Comparison of ENCODE assay signal across 28 cellular contexts in genomic region chr19:2190848-2191455, GRCh38. TPM values are rescaled to one million over a fixed set of nuclear protein-coding genes. Genes with fewer than 3 reads are reported as not detected.
"Had no signal": no experiment of that assay in that cellular context is flagged by ENCODE, and none has a peak within 500 bp of the region (broad histone marks: within the 10 kb centered on the region; RNA-seq: fewer than 3 reads in every experiment).

No MANE protein-coding gene starts in this region.

- H3K4me1 Mint-ChIP-seq: activated naive CD8-positive, alpha-beta T cell treated with anti-CD3 and anti-CD28 coated beads, Interleukin-2, amount 10 ng/mL, durations not matched to agents 7 days and 5 days had no signal

- ATAC-seq: activated CD8-positive, alpha-beta T cell treated with anti-CD3 and anti-CD28 coated beads for 36 hours; activated T-cell treated with anti-CD3 and anti-CD28 coated beads, Interleukin-2, amount 50 U/mL, for 4 hours; left lung; psoas muscle had no signal

- H3K27ac Mint-ChIP-seq: activated CD8-positive, alpha-beta T cell treated with anti-CD3 and anti-CD28 coated beads for 36 hours; activated naive CD8-positive, alpha-beta T cell treated with anti-CD3 and anti-CD28 coated beads, Interleukin-2, amount 10 ng/mL, durations not matched to agents 7 days and 5 days; activated T-helper 2 cell treated with anti-CD3 and anti-CD28 coated beads, Interferon-gamma antibody, Interleukin-2, Interleukin-4, amounts not matched to agents 10 μg/mL and 5 μg/mL and 100 μg/mL, durations not matched to agents 14 hours and 24 hours and 36 hours; dendritic cell treated with granulocyte-macrophage colony-stimulating factor and Interleukin-4, amounts not matched to agents 40 ng/mL and 50 ng/mL, for 4 days; natural killer cell treated with Interleukin-12 subunit alpha and Interleukin-12 subunit beta and Interleukin-15 and Interleukin-18, amount 100 ng/mL, for 72 hours; T-helper 2 cell treated with Interferon-gamma antibody and Interleukin-4, amounts not matched to agents 5 μg/mL and 100 μg/mL, for 36 hours had no signal

- H3K9me3 ChIP-seq: esophagus squamous epithelium, left lung, mucosa of descending colon, psoas muscle, tibial nerve had no signal

- H3K9me3 Mint-ChIP-seq: activated CD8-positive, alpha-beta T cell treated with anti-CD3 and anti-CD28 coated beads for 36 hours; activated naive CD8-positive, alpha-beta T cell treated with anti-CD3 and anti-CD28 coated beads, Interleukin-2, amount 10 ng/mL, durations not matched to agents 7 days and 5 days; activated T-cell treated with anti-CD3 and anti-CD28 coated beads, Interleukin-2, amount 50 U/mL, for 4 hours; activated T-helper 2 cell treated with anti-CD3 and anti-CD28 coated beads, Interferon-gamma antibody, Interleukin-2, Interleukin-4, amounts not matched to agents 10 μg/mL and 5 μg/mL and 100 μg/mL, durations not matched to agents 14 hours and 24 hours and 36 hours; dendritic cell treated with granulocyte-macrophage colony-stimulating factor and Interleukin-4, amounts not matched to agents 40 ng/mL and 50 ng/mL, for 4 days; natural killer cell treated with Interleukin-12 subunit alpha and Interleukin-12 subunit beta and Interleukin-15 and Interleukin-18, amount 100 ng/mL, for 72 hours; T-helper 2 cell treated with Interferon-gamma antibody and Interleukin-4, amounts not matched to agents 5 μg/mL and 100 μg/mL, for 36 hours had no signal

- DNase-seq: activated CD4-positive, alpha-beta T cell treated with anti-CD3 and anti-CD28 coated beads, Interleukin-2, amount 50 U/mL, for 1 hour; activated CD4-positive, CD25-positive, alpha-beta regulatory T cell treated with anti-CD3 and anti-CD28 coated beads, Interleukin-2, amount 50 U/mL, for 72 hours; activated CD8-positive, alpha-beta T cell treated with anti-CD3 and anti-CD28 coated beads for 36 hours; activated naive CD4-positive, alpha-beta T cell; activated naive CD8-positive, alpha-beta T cell treated with anti-CD3 and anti-CD28 coated beads, Interleukin-2, amount 10 ng/mL, durations not matched to agents 7 days and 5 days; activated T-cell treated with anti-CD3 and anti-CD28 coated beads, Interleukin-2, amount 50 U/mL, for 4 hours; amniotic stem cell; central memory CD4-positive, alpha-beta T cell; esophagus squamous epithelium; foreskin melanocyte; psoas muscle; stimulated activated CD4-positive, alpha-beta T cell treated with anti-CD3 and anti-CD28 coated beads, Interleukin-15, amount 100 ng/mL, for 24 hours; stimulated activated CD4-positive, alpha-beta T cell treated with anti-CD3 and anti-CD28 coated beads, Interleukin-2, amount 100 ng/mL, for 24 hours; stimulated activated naive CD4-positive, alpha-beta T cell; T-helper 1 cell; WERI-Rb-1 had no signal

- H3K9ac ChIP-seq: parathyroid adenoma had no signal

- H3K4me3 ChIP-seq: esophagus squamous epithelium, left lung, mucosa of descending colon, psoas muscle, tibial nerve had no signal

- H2AFZ ChIP-seq: parathyroid adenoma had no signal

- H3K36me3 Mint-ChIP-seq: natural killer cell treated with Interleukin-12 subunit alpha and Interleukin-12 subunit beta and Interleukin-15 and Interleukin-18, amount 100 ng/mL, for 72 hours had no signal

- H3K27me3 ChIP-seq: esophagus squamous epithelium, left lung, tibial nerve had no signal

- H3K27ac ChIP-seq: epithelial cell of prostate, esophagus squamous epithelium, left lung, parathyroid adenoma, psoas muscle, WERI-Rb-1 had no signal

- H3K4me1 ChIP-seq: parathyroid adenoma had no signal

- H3K27me3 Mint-ChIP-seq: activated CD8-positive, alpha-beta T cell treated with anti-CD3 and anti-CD28 coated beads for 36 hours; activated naive CD8-positive, alpha-beta T cell treated with anti-CD3 and anti-CD28 coated beads, Interleukin-2, amount 10 ng/mL, durations not matched to agents 7 days and 5 days; dendritic cell treated with granulocyte-macrophage colony-stimulating factor and Interleukin-4, amounts not matched to agents 40 ng/mL and 50 ng/mL, for 4 days; natural killer cell treated with Interleukin-12 subunit alpha and Interleukin-12 subunit beta and Interleukin-15 and Interleukin-18, amount 100 ng/mL, for 72 hours had no signal

- FAIRE-seq: islet of Langerhans, TTC549 had no signal

- H3K4me3 Mint-ChIP-seq: activated CD8-positive, alpha-beta T cell treated with anti-CD3 and anti-CD28 coated beads for 36 hours; activated naive CD8-positive, alpha-beta T cell treated with anti-CD3 and anti-CD28 coated beads, Interleukin-2, amount 10 ng/mL, durations not matched to agents 7 days and 5 days; activated T-cell treated with anti-CD3 and anti-CD28 coated beads, Interleukin-2, amount 50 U/mL, for 4 hours; dendritic cell treated with granulocyte-macrophage colony-stimulating factor and Interleukin-4, amounts not matched to agents 40 ng/mL and 50 ng/mL, for 4 days; natural killer cell treated with Interleukin-12 subunit alpha and Interleukin-12 subunit beta and Interleukin-15 and Interleukin-18, amount 100 ng/mL, for 72 hours; T-helper 2 cell treated with Interferon-gamma antibody and Interleukin-4, amounts not matched to agents 5 μg/mL and 100 μg/mL, for 36 hours had no signal

RNA-seq across cellular contexts. Expression of gene AMH, which starts 58.2 kb away (rescaled TPM):
- total RNA-seq: urinary bladder had no signal
